In the genomic region with DNA sequence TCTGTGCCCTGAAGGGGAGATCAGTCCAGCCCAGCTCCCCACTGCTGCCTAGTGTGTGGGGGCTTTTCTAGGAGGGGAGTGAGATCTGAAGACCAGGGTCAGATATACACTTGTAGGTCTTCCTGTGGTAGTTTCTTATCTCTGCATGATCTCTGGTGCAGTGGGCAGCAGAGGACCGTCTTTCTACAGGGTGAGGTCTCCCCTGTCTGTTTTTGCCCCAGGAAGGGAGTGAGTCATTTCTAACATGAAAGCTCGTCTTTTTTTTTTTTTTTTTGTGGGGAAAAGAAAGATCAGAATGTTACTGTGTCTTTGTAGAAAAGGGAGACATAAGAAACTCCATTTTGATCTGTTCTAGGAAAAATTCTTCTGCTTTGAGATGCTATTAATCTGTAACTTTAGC, we compare ENCODE assay signal across 16 cellular contexts. TPM values are rescaled to one million over a fixed set of nuclear protein-coding genes. Genes with fewer than 3 reads are reported as not detected.
DNase-seq lines count a peak whose midpoint lies in the region; ATAC-seq and TF ChIP-seq lines count a peak whose summit lies in the region.
"Had no signal": no experiment of that assay in that cellular context is flagged by ENCODE, and none has a peak within 500 bp of the region (broad histone marks: within the 10 kb centered on the region; RNA-seq: fewer than 3 reads in every experiment).

No MANE protein-coding gene starts in this region.

- POLR2A ChIA-PET in CD4-positive, alpha-beta T cell (lab: Charles Lee) = no interaction called here

- no peak overlapping the region for H2AFZ ChIP-seq in GM23338
- H2AFZ ChIP-seq: GM23248 had no signal

- CTCF ChIA-PET in CD4-positive, alpha-beta T cell (lab: Charles Lee) = no interaction called here

- ATAC-seq in GM23338 = no peak
- no peak for ATAC-seq in upper lobe of left lung (ENCODE audit: low FRiP score in 2 of 2)
- no peak for ATAC-seq in CD4-positive, alpha-beta T cell (ENCODE audit: poor library complexity)
- no peak for ATAC-seq in natural killer cell treated with Interleukin-12 subunit alpha and Interleukin-12 subunit beta and Interleukin-15 and Interleukin-18, amount 100 ng/mL, for 72 hours

- WGBS in upper lobe of left lung, 2 donors = 12 to 18% methylated on average over 2 of the region's 2 CpGs

- H3K36me3 Mint-ChIP-seq in GM23338 (ENCODE audit: low read depth) (no peaks in the 10 kb centered on the region; the same call in 2 of the 3 replicates), mesothelial cell of epicardium (no peaks in the 10 kb centered on the region)
- peaks cover 44% of the 10 kb centered on the region for H3K36me3 Mint-ChIP-seq in CD4-positive, alpha-beta T cell (ENCODE audit: low read depth)
- peaks cover 21% of the 10 kb centered on the region for H3K36me3 Mint-ChIP-seq in natural killer cell treated with Interleukin-12 subunit alpha and Interleukin-12 subunit beta and Interleukin-15 and Interleukin-18, amount 100 ng/mL, for 72 hours

- no peak for TF ChIP-seq POLR2A in upper lobe of left lung (IDR thresholded peaks at IDR 0.05)

- DNase-seq in GM23338 (ENCODE audit: low spot score) (no peak), RPMI7951 (ENCODE audit: low read depth) (peak; percentile 75), mesothelial cell of epicardium (ENCODE audit: low spot score in 2 of 2, unreplicated experiment in 2 of 2) (no peak), upper lobe of left lung (no peak)
- DNase-seq in CD4-positive, alpha-beta T cell = no peak
- DNase-seq in natural killer cell treated with Interleukin-12 subunit alpha and Interleukin-12 subunit beta and Interleukin-15 and Interleukin-18, amount 100 ng/mL, for 72 hours (ENCODE audit: low spot score) = no peak
- DNase-seq: ACHN; BE2C; C1 segment of cervical spinal cord; Caco-2; CD4-positive, CD25-positive, alpha-beta regulatory T cell; GDM1; GM23248; HCEC 1CT; IMR-90 had no signal

- no peak overlapping the region; the same call in 1 of the 2 replicates for H3K27ac Mint-ChIP-seq in GM23338
- peak overlapping the region; percentile 88 for H3K27ac Mint-ChIP-seq in mesothelial cell of epicardium
- H3K27ac Mint-ChIP-seq in CD4-positive, alpha-beta T cell = no peak overlapping the region
- no peak overlapping the region for H3K27ac Mint-ChIP-seq in natural killer cell treated with Interleukin-12 subunit alpha and Interleukin-12 subunit beta and Interleukin-15 and Interleukin-18, amount 100 ng/mL, for 72 hours
- H3K27ac Mint-ChIP-seq: CD4-positive, CD25-positive, alpha-beta regulatory T cell had no signal

- H3K4me3 Mint-ChIP-seq in GM23338 (no peak overlapping the region; the same call in 2 of the 3 replicates), mesothelial cell of epicardium (no peak overlapping the region)
- H3K4me3 Mint-ChIP-seq in CD4-positive, alpha-beta T cell = no peak overlapping the region
- H3K4me3 Mint-ChIP-seq in natural killer cell treated with Interleukin-12 subunit alpha and Interleukin-12 subunit beta and Interleukin-15 and Interleukin-18, amount 100 ng/mL, for 72 hours = no peak overlapping the region
- H3K4me3 Mint-ChIP-seq: CD4-positive, CD25-positive, alpha-beta regulatory T cell had no signal

- H3K4me2 ChIP-seq in GM23338 = peak overlapping the region; percentile 43; the same call in 1 of the 2 replicates

- no peaks in the 10 kb centered on the region for H3K79me2 ChIP-seq in GM23338 (replicated peaks; ENCODE audit: insufficient read depth)

- H3K27me3 ChIP-seq in GM23338 (ENCODE audit: insufficient read depth) (no peaks in the 10 kb centered on the region), upper lobe of left lung (no peaks in the 10 kb centered on the region)
- no peaks in the 10 kb centered on the region for H3K27me3 ChIP-seq in CD4-positive, alpha-beta T cell (ENCODE audit: control insufficient read depth, insufficient read depth, low read length)
- H3K27me3 ChIP-seq: BE2C had no signal

- H3K27me3 Mint-ChIP-seq in GM23338 (ENCODE audit: insufficient read depth, low read depth, poor library complexity) (peaks cover 9% of the 10 kb centered on the region), mesothelial cell of epicardium (ENCODE audit: low read depth) (no peaks in the 10 kb centered on the region)
- H3K27me3 Mint-ChIP-seq in CD4-positive, alpha-beta T cell = no peaks in the 10 kb centered on the region
- peaks cover 2 to 6% of the 10 kb centered on the region in 2 donors for H3K27me3 Mint-ChIP-seq in natural killer cell treated with Interleukin-12 subunit alpha and Interleukin-12 subunit beta and Interleukin-15 and Interleukin-18, amount 100 ng/mL, for 72 hours
- H3K27me3 Mint-ChIP-seq: CD4-positive, CD25-positive, alpha-beta regulatory T cell had no signal

- H3K4me1 ChIP-seq in GM23338 (ENCODE audit: insufficient read depth) = peaks cover 42% of the 10 kb centered on the region
- H3K4me1 ChIP-seq in upper lobe of left lung = no peaks in the 10 kb centered on the region
- H3K4me1 ChIP-seq: BE2C, Caco-2 had no signal

- H3K36me3 ChIP-seq in GM23338 (ENCODE audit: insufficient read depth) (no peaks in the 10 kb centered on the region), upper lobe of left lung (no peaks in the 10 kb centered on the region)
- H3K36me3 ChIP-seq: BE2C had no signal

- peaks cover 5% of the 10 kb centered on the region; the same call in 1 of the 2 replicates for H4K20me1 ChIP-seq in GM23338 (replicated peaks; ENCODE audit: insufficient read depth)

- H3K9me3 Mint-ChIP-seq in GM23338 = no peaks in the 10 kb centered on the region; the same call in 2 of the 3 replicates
- H3K9me3 Mint-ChIP-seq in mesothelial cell of epicardium = no peaks in the 10 kb centered on the region
- H3K9me3 Mint-ChIP-seq in CD4-positive, alpha-beta T cell = peaks cover 16% of the 10 kb centered on the region
- H3K9me3 Mint-ChIP-seq in natural killer cell treated with Interleukin-12 subunit alpha and Interleukin-12 subunit beta and Interleukin-15 and Interleukin-18, amount 100 ng/mL, for 72 hours = peaks cover 4% of the 10 kb centered on the region

- H3K4me3 ChIP-seq in GM23338 (no peak overlapping the region), upper lobe of left lung (no peak overlapping the region)
- H3K4me3 ChIP-seq: GM23248 had no signal

- H3K27ac ChIP-seq in GM23338 (ENCODE audit: low read depth) = no peak overlapping the region
- no peak overlapping the region for H3K27ac ChIP-seq in upper lobe of left lung
- H3K27ac ChIP-seq in CD4-positive, alpha-beta T cell (ENCODE audit: low read depth, low read length) = no peak overlapping the region
- H3K27ac ChIP-seq: GM23248, HL-60 had no signal

- H3F3A ChIP-seq in GM23338 (replicated peaks; ENCODE audit: low read depth) = 0 out of 2 replicates have a peak, but pooled peaks cover 3% of the 10 kb centered on the region

- TF ChIP-seq CTCF in GM23338 (conservative IDR thresholded peaks at IDR 0.05; ENCODE audit: low read depth in 2 of 2) (no peak), mesothelial cell of epicardium (IDR thresholded peaks at IDR 0.05; ENCODE audit: unreplicated experiment) (no peak), upper lobe of left lung (IDR thresholded peaks at IDR 0.05) (no peak)
- TF ChIP-seq CTCF in CD4-positive, alpha-beta T cell (IDR thresholded peaks at IDR 0.05) = no peak

- intact Hi-C loops in CD4-positive, alpha-beta T cell (cut with DNase I, micrococcal nuclease) = no loop called here

- peaks cover 4 to 41% (median 15%) of the 10 kb centered on the region in 4 donors for H3K9me3 ChIP-seq in upper lobe of left lung
- peaks cover 43% of the 10 kb centered on the region for H3K9me3 ChIP-seq in CD4-positive, alpha-beta T cell (ENCODE audit: control insufficient read depth, low read length)
- H3K9me3 ChIP-seq: BE2C had no signal

- TF ChIP-seq EP300 in upper lobe of left lung (IDR thresholded peaks at IDR 0.05) = no peak

- H3K4me1 Mint-ChIP-seq in GM23338 (peaks cover 44% of the 10 kb centered on the region), mesothelial cell of epicardium (peaks cover 37% of the 10 kb centered on the region)
- H3K4me1 Mint-ChIP-seq in CD4-positive, alpha-beta T cell (ENCODE audit: low read depth) = no peaks in the 10 kb centered on the region
- peaks cover 0 to 6% of the 10 kb centered on the region in 2 donors for H3K4me1 Mint-ChIP-seq in natural killer cell treated with Interleukin-12 subunit alpha and Interleukin-12 subunit beta and Interleukin-15 and Interleukin-18, amount 100 ng/mL, for 72 hours (ENCODE audit: low read depth in 2 of 2)
- H3K4me1 Mint-ChIP-seq: CD4-positive, CD25-positive, alpha-beta regulatory T cell had no signal

- H3K9me2 ChIP-seq in GM23338 (ENCODE audit: insufficient read depth) = no peaks in the 10 kb centered on the region

TF ChIP-seq in GM23338, 12 proteins besides CTCF, POLR2A, EP300 and RAD21 (continues in another document):
- TF ChIP-seq STAT1 (IDR thresholded peaks at IDR 0.05; ENCODE audit: unreplicated experiment) (no peak), CREB1 (CRISPR knock-in tag; IDR thresholded peaks at IDR 0.05; ENCODE audit: low read depth) (no peak), ETS1 (IDR thresholded peaks at IDR 0.05) (no peak), EZH2phosphoT487 (IDR thresholded peaks at IDR 0.05; ENCODE audit: unreplicated experiment) (no peak), POLR2AphosphoS5 (IDR thresholded peaks at IDR 0.05; ENCODE audit: low read depth) (no peak)

RNA-seq across cellular contexts. Expression of gene ZNF808, which starts 8.8 kb away (rescaled TPM):
- total RNA-seq in GM23338 (2014; rRNA removed; shearing (Covaris generic)) = 27.1 and 32.1 TPM in 2 replicates
- 7.0 and 10.5 TPM in 2 replicates for polyA plus RNA-seq in GM23338 (2016; fragmentation: Nextera tagmentation; extraction: Ambion mirVana)
- 9.6 and 13.6 TPM in 2 replicates for total RNA-seq in RPMI7951 (2014; rRNA removed; shearing (Covaris generic))
- total RNA-seq in mesothelial cell of epicardium = 35.8 to 37.5 TPM (median 36.7 TPM) in 3 replicates
- 10 to 100 TPM; 12.6 to 63.9 (median 25.3) TPM for total RNA-seq in upper lobe of left lung
- 10 to 100 TPM; 13.4 to 15.3 TPM for total RNA-seq in CD4-positive, alpha-beta T cell
- total RNA-seq in natural killer cell treated with Interleukin-12 subunit alpha and Interleukin-12 subunit beta and Interleukin-15 and Interleukin-18, amount 100 ng/mL, for 72 hours = 10 to 100 TPM; 34.6 to 42.5 TPM

RNA-seq across cellular contexts. Expression of gene ZNF701, which starts 51.4 kb away (rescaled TPM):
- total RNA-seq in GM23338 (2014; rRNA removed; shearing (Covaris generic)) = 24.7 TPM in 2 replicates
- 6.7 and 8.5 TPM in 2 replicates for polyA plus RNA-seq in GM23338 (2016; fragmentation: Nextera tagmentation; extraction: Ambion mirVana)
- total RNA-seq in RPMI7951 (2014; rRNA removed; shearing (Covaris generic)) = 9.4 TPM in 2 replicates
- total RNA-seq in mesothelial cell of epicardium (26.3 TPM in 3 replicates), upper lobe of left lung (10 to 100 TPM in 5 of 6 donors, 1 to 10 TPM in 1; 6.8 to 25.3 (median 16.0) TPM)
- total RNA-seq in CD4-positive, alpha-beta T cell = 1 to 10 TPM; 7.9 to 8.2 TPM
- 10 to 100 TPM; 30.7 to 33.4 TPM for total RNA-seq in natural killer cell treated with Interleukin-12 subunit alpha and Interleukin-12 subunit beta and Interleukin-15 and Interleukin-18, amount 100 ng/mL, for 72 hours
